Comparison of ENCODE assay signal across 28 cellular contexts in the genomic region with DNA sequence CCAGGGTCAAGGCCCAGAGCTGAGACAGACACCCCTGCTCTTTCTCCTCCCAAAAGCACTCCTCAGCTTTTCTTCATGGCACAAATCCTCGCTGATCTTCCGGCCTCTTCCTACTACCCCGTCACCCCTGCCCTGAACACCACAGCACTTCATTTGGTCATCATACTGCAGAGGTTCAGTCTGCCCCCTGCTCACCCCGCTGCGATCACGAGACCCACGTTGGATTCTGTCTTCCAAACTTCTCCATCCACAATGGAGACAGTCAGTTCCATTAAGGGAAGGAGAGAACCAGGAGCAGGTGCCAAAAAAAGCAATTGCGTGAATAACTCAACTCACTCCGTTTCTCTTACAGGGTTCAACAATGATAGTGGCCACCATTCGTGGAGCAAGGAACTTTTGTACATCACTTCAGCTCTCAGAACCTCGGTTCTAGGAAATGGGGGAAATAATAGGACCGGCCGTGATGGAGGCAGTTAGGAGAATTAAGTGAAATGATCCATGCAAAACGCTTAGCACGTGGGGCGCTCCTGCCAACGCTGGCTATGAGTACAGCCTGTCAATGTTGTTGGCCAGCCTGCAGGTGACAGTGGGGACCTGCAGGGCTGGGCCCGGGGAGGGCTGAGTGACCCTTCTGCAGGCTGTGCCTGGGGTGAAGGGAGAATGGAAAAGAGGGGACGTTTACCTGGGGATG. TPM values are rescaled to one million over a fixed set of nuclear protein-coding genes. Genes with fewer than 3 reads are reported as not detected.
DNase-seq lines count a peak whose midpoint lies in the region; ATAC-seq and TF ChIP-seq lines count a peak whose summit lies in the region.
"Had no signal": no experiment of that assay in that cellular context is flagged by ENCODE, and none has a peak within 500 bp of the region (broad histone marks: within the 10 kb centered on the region; RNA-seq: fewer than 3 reads in every experiment).

No MANE protein-coding gene starts in this region.

- peaks cover 7% of the 10 kb centered on the region for H3K4me1 ChIP-seq in GM23338 (ENCODE audit: insufficient read depth)
- peaks cover 26 to 73% (median 65%) of the 10 kb centered on the region in 4 donors for H3K4me1 ChIP-seq in esophagus muscularis mucosa
- peaks cover 8% of the 10 kb centered on the region for H3K4me1 ChIP-seq in osteoblast (ENCODE audit: insufficient read depth, low read length)
- H3K4me1 ChIP-seq: spleen had no signal

- H3K9me3 Mint-ChIP-seq in GM23338 (no peaks in the 10 kb centered on the region), mesothelial cell of epicardium (no peaks in the 10 kb centered on the region)
- H3K9me3 Mint-ChIP-seq: activated CD4-positive, alpha-beta memory T cell treated with anti-CD3 and anti-CD28 coated beads, Interleukin-2, amount 10 ng/mL, durations not matched to agents 7 days and 5 days; activated naive CD8-positive, alpha-beta T cell treated with anti-CD3 and anti-CD28 coated beads, Interleukin-2, amount 50 U/mL, for 24 hours; CD8-positive, alpha-beta T cell; central memory CD8-positive, alpha-beta T cell; naive thymus-derived CD8-positive, alpha-beta T cell; stimulated activated naive CD8-positive, alpha-beta T cell treated with anti-CD3 and anti-CD28 coated beads, Interleukin-15, amount 100 ng/mL, for 72 hours had no signal

- WGBS in esophagus muscularis mucosa = 63% methylated on average over 19 of the region's 19 CpGs

- H3K27me3 Mint-ChIP-seq in GM23338 (ENCODE audit: insufficient read depth, low read depth, poor library complexity) = peaks cover 9% of the 10 kb centered on the region
- H3K27me3 Mint-ChIP-seq in mesothelial cell of epicardium (ENCODE audit: low read depth) = no peaks in the 10 kb centered on the region
- H3K27me3 Mint-ChIP-seq: activated naive CD8-positive, alpha-beta T cell treated with anti-CD3 and anti-CD28 coated beads, Interleukin-2, amount 50 U/mL, for 24 hours; B cell had no signal

- H3K4me3 Mint-ChIP-seq in GM23338 = no peak overlapping the region
- no peak overlapping the region for H3K4me3 Mint-ChIP-seq in mesothelial cell of epicardium
- H3K4me3 Mint-ChIP-seq: activated CD4-positive, alpha-beta memory T cell treated with anti-CD3 and anti-CD28 coated beads, Interleukin-2, amount 10 ng/mL, durations not matched to agents 7 days and 5 days; activated naive CD8-positive, alpha-beta T cell treated with anti-CD3 and anti-CD28 coated beads, Interleukin-2, amount 50 U/mL, for 24 hours; B cell; CD8-positive, alpha-beta T cell; central memory CD8-positive, alpha-beta T cell; naive thymus-derived CD8-positive, alpha-beta T cell; stimulated activated naive CD8-positive, alpha-beta T cell treated with anti-CD3 and anti-CD28 coated beads, Interleukin-15, amount 100 ng/mL, for 72 hours had no signal

- H2AFZ ChIP-seq in GM23338 (no peak overlapping the region), osteoblast (ENCODE audit: low read length) (no peak overlapping the region)

- H4K20me1 ChIP-seq in GM23338 (replicated peaks; ENCODE audit: insufficient read depth) = no peaks in the 10 kb centered on the region
- no peaks in the 10 kb centered on the region for H4K20me1 ChIP-seq in osteoblast (ENCODE audit: insufficient read depth, low read length)

- 0 out of 2 replicates have a peak, but pooled peaks cover 5% of the 10 kb centered on the region for H3F3A ChIP-seq in GM23338 (replicated peaks; ENCODE audit: low read depth)

- H3K79me2 ChIP-seq in GM23338 (replicated peaks; ENCODE audit: insufficient read depth) (no peaks in the 10 kb centered on the region), osteoblast (ENCODE audit: insufficient read depth, low read length) (no peaks in the 10 kb centered on the region)

- H3K36me3 Mint-ChIP-seq in GM23338 (ENCODE audit: low read depth) = no peaks in the 10 kb centered on the region
- H3K36me3 Mint-ChIP-seq in mesothelial cell of epicardium = peaks cover 9% of the 10 kb centered on the region
- H3K36me3 Mint-ChIP-seq: CD8-positive, alpha-beta T cell; naive thymus-derived CD8-positive, alpha-beta T cell had no signal

- H3K4me3 ChIP-seq in GM23338 (no peak overlapping the region), esophagus muscularis mucosa (no peak overlapping the region), osteoblast (ENCODE audit: insufficient read depth, low read length) (no peak overlapping the region)
- H3K4me3 ChIP-seq: lung, ovary, spleen had no signal

- H3K27ac ChIP-seq in GM23338 (ENCODE audit: low read depth) (no peak overlapping the region), esophagus muscularis mucosa (replicated peaks in 1 of 4) (peak overlapping the region; percentile 73 to 80 (median 77)), osteoblast (ENCODE audit: low read depth, low read length) (no peak overlapping the region)
- H3K27ac ChIP-seq: ovary, spleen had no signal

- intact Hi-C loops in esophagus muscularis mucosa (cut with DNase I) = no loop called here

- H3K27me3 ChIP-seq in GM23338 (ENCODE audit: insufficient read depth) (no peaks in the 10 kb centered on the region), esophagus muscularis mucosa (no peaks in the 10 kb centered on the region), osteoblast (ENCODE audit: insufficient read depth, low read length) (no peaks in the 10 kb centered on the region)
- H3K27me3 ChIP-seq: ovary had no signal

- no peak for TF ChIP-seq POLR2A in esophagus muscularis mucosa (IDR thresholded peaks at IDR 0.05; ENCODE audit: low read depth)

- peaks cover 27% of the 10 kb centered on the region for H3K4me1 Mint-ChIP-seq in GM23338
- peaks cover 31% of the 10 kb centered on the region for H3K4me1 Mint-ChIP-seq in mesothelial cell of epicardium
- H3K4me1 Mint-ChIP-seq: activated CD4-positive, alpha-beta memory T cell treated with anti-CD3 and anti-CD28 coated beads, Interleukin-2, amount 10 ng/mL, durations not matched to agents 7 days and 5 days; activated naive CD8-positive, alpha-beta T cell treated with anti-CD3 and anti-CD28 coated beads, Interleukin-2, amount 50 U/mL, for 24 hours; B cell; central memory CD8-positive, alpha-beta T cell; naive thymus-derived CD8-positive, alpha-beta T cell; stimulated activated naive CD8-positive, alpha-beta T cell treated with anti-CD3 and anti-CD28 coated beads, Interleukin-15, amount 100 ng/mL, for 72 hours had no signal

- no peaks in the 10 kb centered on the region for H3K36me3 ChIP-seq in GM23338 (ENCODE audit: insufficient read depth)
- no peaks in the 10 kb centered on the region for H3K36me3 ChIP-seq in esophagus muscularis mucosa
- H3K36me3 ChIP-seq in osteoblast (ENCODE audit: insufficient read depth, low read length) = no peaks in the 10 kb centered on the region
- H3K36me3 ChIP-seq: ovary, spleen had no signal

- TF ChIP-seq EP300 in esophagus muscularis mucosa (IDR thresholded peaks at IDR 0.05) = no peak

- H3K9me3 ChIP-seq in esophagus muscularis mucosa (no peaks in the 10 kb centered on the region), osteoblast (ENCODE audit: low read depth, low read length) (no peaks in the 10 kb centered on the region)
- H3K9me3 ChIP-seq: ovary, spleen had no signal

- H3K4me2 ChIP-seq in GM23338 (no peak overlapping the region), osteoblast (ENCODE audit: insufficient read depth, low read length) (no peak overlapping the region)

- no peak for DNase-seq in GM23338 (ENCODE audit: low spot score)
- DNase-seq in NCI-H69 (lab: John Stamatoyannopoulos, UW) = peak; percentile 41
- DNase-seq in esophagus muscularis mucosa (ENCODE audit: extremely low spot score) = no peak
- DNase-seq in osteoblast (ENCODE audit: insufficient read length, low spot score, missing footprints) = peak; percentile 47
- no peak for DNase-seq in EL
- no peak for DNase-seq in mesothelial cell of epicardium (ENCODE audit: low spot score in 2 of 2, unreplicated experiment in 2 of 2)
- DNase-seq: activated CD4-positive, alpha-beta memory T cell treated with anti-CD3 and anti-CD28 coated beads, Interleukin-2, amount 10 ng/mL, durations not matched to agents 7 days and 5 days; activated CD4-positive, CD25-positive, alpha-beta regulatory T cell treated with anti-CD3 and anti-CD28 coated beads, Interleukin-2, amount 50 U/mL, for 72 hours; activated CD8-positive, alpha-beta memory T cell treated with anti-CD3 and anti-CD28 coated beads, Interleukin-2, amount 50 U/mL, for 4 hours; activated naive CD4-positive, alpha-beta T cell; activated naive CD8-positive, alpha-beta T cell treated with anti-CD3 and anti-CD28 coated beads, Interleukin-2, amount 50 U/mL, for 24 hours; CD8-positive, alpha-beta T cell; DMS 273 treated with DMSO at 0.1 percent for 48 hours; NCI-H510A treated with DMSO at 0.1 percent for 48 hours; ovary; retina; SIG-M5; spleen; stimulated activated CD8-positive, alpha-beta memory T cell treated with anti-CD3 and anti-CD28 coated beads, Interleukin-4, amount 100 ng/mL, for 48 hours; stimulated activated naive CD8-positive, alpha-beta T cell treated with anti-CD3 and anti-CD28 coated beads, Interleukin-15, amount 100 ng/mL, for 72 hours had no signal

- H3K9me2 ChIP-seq in GM23338 (ENCODE audit: insufficient read depth) = no peaks in the 10 kb centered on the region

- no peak for TF ChIP-seq CTCF in GM23338 (conservative IDR thresholded peaks at IDR 0.05; ENCODE audit: low read depth in 2 of 2)
- no peak for TF ChIP-seq CTCF in esophagus muscularis mucosa (IDR thresholded peaks at IDR 0.05)
- no peak for TF ChIP-seq CTCF in osteoblast (IDR thresholded peaks at IDR 0.05; ENCODE audit: extremely low read depth, low read depth, low read length)
- TF ChIP-seq CTCF in mesothelial cell of epicardium (IDR thresholded peaks at IDR 0.05; ENCODE audit: unreplicated experiment) = no peak

- H3K27ac Mint-ChIP-seq in GM23338 = no peak overlapping the region
- H3K27ac Mint-ChIP-seq in mesothelial cell of epicardium = no peak overlapping the region
- H3K27ac Mint-ChIP-seq: activated CD4-positive, alpha-beta memory T cell treated with anti-CD3 and anti-CD28 coated beads, Interleukin-2, amount 10 ng/mL, durations not matched to agents 7 days and 5 days; activated naive CD8-positive, alpha-beta T cell treated with anti-CD3 and anti-CD28 coated beads, Interleukin-2, amount 50 U/mL, for 24 hours; B cell; CD8-positive, alpha-beta T cell; stimulated activated naive CD8-positive, alpha-beta T cell treated with anti-CD3 and anti-CD28 coated beads, Interleukin-15, amount 100 ng/mL, for 72 hours had no signal

- ATAC-seq in GM23338 (peak; percentile 41), GM18868 (IDR thresholded peaks at IDR 0.05; ENCODE audit: unreplicated experiment) (no peak), HG03095 (IDR thresholded peaks at IDR 0.05; ENCODE audit: unreplicated experiment) (no peak)
- ATAC-seq: activated naive CD8-positive, alpha-beta T cell treated with anti-CD3 and anti-CD28 coated beads, Interleukin-2, amount 50 U/mL, for 24 hours; CD8-positive, alpha-beta T cell; HCT116; naive thymus-derived CD8-positive, alpha-beta T cell; stimulated activated naive CD8-positive, alpha-beta T cell treated with anti-CD3 and anti-CD28 coated beads, Interleukin-15, amount 100 ng/mL, for 72 hours had no signal

TF ChIP-seq in GM23338, 12 proteins besides CTCF, POLR2A, EP300 and RAD21 (continues in another document):
- TF ChIP-seq ZNF331 (CRISPR knock-in tag; IDR thresholded peaks at IDR 0.05; ENCODE audit: low read depth) = no peak

RNA-seq across cellular contexts. Expression of gene MN1, which starts 45.9 kb away (rescaled TPM):
- total RNA-seq in GM23338 (2014; rRNA removed; shearing (Covaris generic)) = 6.8 and 7.2 TPM in 2 replicates
- 1.0 and 1.5 TPM in 2 replicates for polyA plus RNA-seq in GM23338 (2016; fragmentation: Nextera tagmentation; extraction: Ambion mirVana)
- total RNA-seq in esophagus muscularis mucosa (10 to 100 TPM; 16.2 to 47.3 (median 29.0) TPM), osteoblast (4.7 and 6.2 TPM in 2 replicates), mesothelial cell of epicardium (46.3 to 49.6 TPM (median 47.8 TPM) in 3 replicates)
- total RNA-seq: HT-29 had no signal

Comparison
In these comparisons a context has a peak if more than half of its experiments do, and no peak if none do; other contexts are left out.
1. DNase-seq: peak in NCI-H69 (single experiment) and osteoblast (single experiment); none in GM23338 (single experiment), esophagus muscularis mucosa (single experiment), EL (single experiment) and mesothelial cell of epicardium (0 of 2).
2. H3K27ac ChIP-seq: peak in esophagus muscularis mucosa (4 of 4); none in GM23338 (single experiment) and osteoblast (single experiment).